Comparison of ENCODE assay signal across 15 cellular contexts in genomic region chr1:94669213-94669612, GRCh38.
DNase-seq lines count a peak whose midpoint lies in the region; TF ChIP-seq lines count a peak whose summit lies in the region.
"Had no signal": no experiment of that assay in that cellular context is flagged by ENCODE, and none has a peak within 500 bp of the region (broad histone marks: within the 10 kb centered on the region; RNA-seq: fewer than 3 reads in every experiment).

No MANE protein-coding gene starts in this region.

- DNase-seq in EH (ENCODE audit: low read depth) (peak; percentile 44), SJSA1 (ENCODE audit: low read depth in 1 of 2, low spot score in 2 of 2) (no peak), erythroblast (lab: John Stamatoyannopoulos, UW) (peak; percentile 11 to 55), NCI-H1417 (lab: John Stamatoyannopoulos, UW) (no peak), LoVo (ENCODE audit: low spot score) (no peak), A673 (ENCODE audit: low spot score) (no peak)
- DNase-seq in stimulated activated CD4-positive, alpha-beta T cell treated with anti-CD3 and anti-CD28 coated beads, Interleukin-1b, Interleukin-23, amount 100 ng/mL, for 48 hours: no peak
- DNase-seq: COR-L47; Kasumi-1; NCI-H1436 treated with DMSO at 0.1 percent for 48 hours; NCI-H2029 treated with DMSO at 0.1 percent for 48 hours; NCI-H526 treated with DMSO at 0.1 percent for 48 hours; NK-92 treated with Interleukin-12 subunit alpha and Interleukin-12 subunit beta, amount 100 ng/mL, for 24 hours; T-cell had no signal

- H3K9me3 ChIP-seq in HUES6 (ENCODE audit: control insufficient read depth, insufficient read depth, low read depth, low read length) (peaks cover 10% of the 10 kb centered on the region; the same call in 1 of the 2 replicates), SJSA1 (replicated peaks) (no peaks in the 10 kb centered on the region), A673 (ENCODE audit: low read depth, low read length, poor library complexity, severe bottlenecking) (no peaks in the 10 kb centered on the region)

- H3K36me3 ChIP-seq in HUES6 (ENCODE audit: control insufficient read depth, insufficient read depth, low read length) (0 out of 2 replicates have a peak, but pooled peaks cover 3% of the 10 kb centered on the region), SJSA1 (no peaks in the 10 kb centered on the region), A673 (ENCODE audit: insufficient read depth, low read length, poor library complexity, severe bottlenecking) (no peaks in the 10 kb centered on the region)

- H3K4me3 ChIP-seq in HUES6 (ENCODE audit: low read depth, low read length): no peak overlapping the region
- H3K4me3 ChIP-seq in SJSA1: no peak overlapping the region
- no peak overlapping the region for H3K4me3 ChIP-seq in A673 (ENCODE audit: low read depth, low read length, poor library complexity, severe bottlenecking)

- no peak overlapping the region for H3K9ac ChIP-seq in HUES6 (ENCODE audit: low read length)

- CTCF ChIA-PET in A673 (lab: Charles Lee): no interaction called here

- POLR2A ChIA-PET in A673 (lab: Charles Lee; ENCODE audit: low non-redundant PET): no interaction called here

- H3K4me1 ChIP-seq in HUES6 (ENCODE audit: control insufficient read depth, insufficient read depth, low read length) (peaks cover 38% of the 10 kb centered on the region), SJSA1 (replicated peaks) (peaks cover 62% of the 10 kb centered on the region), A673 (ENCODE audit: insufficient read depth, low read length, poor library complexity, severe bottlenecking) (peaks cover 14% of the 10 kb centered on the region)

- no TSS peak for BruUV-seq in A673 (replicated peaks; lab: Mats Ljungman, UMichigan)

- no peaks in the 10 kb centered on the region for H3K27me3 ChIP-seq in HUES6 (ENCODE audit: control insufficient read depth, insufficient read depth, low read length)
- H3K27me3 ChIP-seq in SJSA1 (replicated peaks): no peaks in the 10 kb centered on the region
- no peaks in the 10 kb centered on the region for H3K27me3 ChIP-seq in A673 (replicated peaks; ENCODE audit: insufficient read depth, low read depth, low read length, poor library complexity)

- intact Hi-C loops in A673 (cut with micrococcal nuclease; ENCODE audit: unreplicated experiment): no loop called here

- TF ChIP-seq CTCF in A673 (conservative IDR thresholded peaks at IDR 0.05; ENCODE audit: low read depth, low read length): no peak

- no peak for TF ChIP-seq POLR2A in erythroblast (IDR thresholded peaks at IDR 0.05; ENCODE audit: low read length)

- H3K27ac ChIP-seq in HUES6 (ENCODE audit: low read depth, low read length): peak overlapping the region; percentile 54; the same call in 1 of the 2 replicates
- H3K27ac ChIP-seq in SJSA1: peak overlapping the region; percentile 25
- no peak overlapping the region for H3K27ac ChIP-seq in A673 (ENCODE audit: low read depth, low read length, poor library complexity, severe bottlenecking)

Comparison
In these comparisons a context has a peak if more than half of its experiments do, and no peak if none do; other contexts are left out.
1. DNase-seq: peak in EH (single experiment) and erythroblast (2 of 2); none in SJSA1 (0 of 2), NCI-H1417 (0 of 3), LoVo (single experiment), stimulated activated CD4-positive, alpha-beta T cell treated with anti-CD3 and anti-CD28 coated beads, Interleukin-1b, Interleukin-23, amount 100 ng/mL, for 48 hours (single experiment) and A673 (single experiment).